ENCODE assay signal across 1 cellular context in the genomic region with DNA sequence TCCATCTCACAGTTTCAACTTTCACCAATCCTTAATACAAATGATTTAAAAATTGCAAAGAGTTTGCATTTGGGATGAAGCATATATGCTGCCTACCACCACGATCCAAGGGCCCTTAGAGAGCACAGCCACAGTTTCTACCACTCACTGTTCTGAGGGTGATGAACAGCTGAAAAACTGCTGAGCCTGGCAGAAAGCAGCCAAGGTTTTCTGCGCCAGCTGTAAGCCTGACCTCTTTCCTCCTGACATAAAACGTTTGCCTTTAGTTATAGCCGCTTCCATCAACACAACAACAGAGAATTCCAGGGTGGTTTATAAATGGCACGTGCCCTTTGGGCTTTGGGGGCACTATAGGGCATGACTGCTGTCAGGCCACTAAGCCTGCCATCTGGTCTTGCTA.
TF ChIP-seq lines count a peak whose summit lies in the region.

No MANE protein-coding gene starts in this region.

TF ChIP-seq in GM23338, 12 proteins besides CTCF, POLR2A, EP300 and RAD21:
- TF ChIP-seq, protein P1, sequence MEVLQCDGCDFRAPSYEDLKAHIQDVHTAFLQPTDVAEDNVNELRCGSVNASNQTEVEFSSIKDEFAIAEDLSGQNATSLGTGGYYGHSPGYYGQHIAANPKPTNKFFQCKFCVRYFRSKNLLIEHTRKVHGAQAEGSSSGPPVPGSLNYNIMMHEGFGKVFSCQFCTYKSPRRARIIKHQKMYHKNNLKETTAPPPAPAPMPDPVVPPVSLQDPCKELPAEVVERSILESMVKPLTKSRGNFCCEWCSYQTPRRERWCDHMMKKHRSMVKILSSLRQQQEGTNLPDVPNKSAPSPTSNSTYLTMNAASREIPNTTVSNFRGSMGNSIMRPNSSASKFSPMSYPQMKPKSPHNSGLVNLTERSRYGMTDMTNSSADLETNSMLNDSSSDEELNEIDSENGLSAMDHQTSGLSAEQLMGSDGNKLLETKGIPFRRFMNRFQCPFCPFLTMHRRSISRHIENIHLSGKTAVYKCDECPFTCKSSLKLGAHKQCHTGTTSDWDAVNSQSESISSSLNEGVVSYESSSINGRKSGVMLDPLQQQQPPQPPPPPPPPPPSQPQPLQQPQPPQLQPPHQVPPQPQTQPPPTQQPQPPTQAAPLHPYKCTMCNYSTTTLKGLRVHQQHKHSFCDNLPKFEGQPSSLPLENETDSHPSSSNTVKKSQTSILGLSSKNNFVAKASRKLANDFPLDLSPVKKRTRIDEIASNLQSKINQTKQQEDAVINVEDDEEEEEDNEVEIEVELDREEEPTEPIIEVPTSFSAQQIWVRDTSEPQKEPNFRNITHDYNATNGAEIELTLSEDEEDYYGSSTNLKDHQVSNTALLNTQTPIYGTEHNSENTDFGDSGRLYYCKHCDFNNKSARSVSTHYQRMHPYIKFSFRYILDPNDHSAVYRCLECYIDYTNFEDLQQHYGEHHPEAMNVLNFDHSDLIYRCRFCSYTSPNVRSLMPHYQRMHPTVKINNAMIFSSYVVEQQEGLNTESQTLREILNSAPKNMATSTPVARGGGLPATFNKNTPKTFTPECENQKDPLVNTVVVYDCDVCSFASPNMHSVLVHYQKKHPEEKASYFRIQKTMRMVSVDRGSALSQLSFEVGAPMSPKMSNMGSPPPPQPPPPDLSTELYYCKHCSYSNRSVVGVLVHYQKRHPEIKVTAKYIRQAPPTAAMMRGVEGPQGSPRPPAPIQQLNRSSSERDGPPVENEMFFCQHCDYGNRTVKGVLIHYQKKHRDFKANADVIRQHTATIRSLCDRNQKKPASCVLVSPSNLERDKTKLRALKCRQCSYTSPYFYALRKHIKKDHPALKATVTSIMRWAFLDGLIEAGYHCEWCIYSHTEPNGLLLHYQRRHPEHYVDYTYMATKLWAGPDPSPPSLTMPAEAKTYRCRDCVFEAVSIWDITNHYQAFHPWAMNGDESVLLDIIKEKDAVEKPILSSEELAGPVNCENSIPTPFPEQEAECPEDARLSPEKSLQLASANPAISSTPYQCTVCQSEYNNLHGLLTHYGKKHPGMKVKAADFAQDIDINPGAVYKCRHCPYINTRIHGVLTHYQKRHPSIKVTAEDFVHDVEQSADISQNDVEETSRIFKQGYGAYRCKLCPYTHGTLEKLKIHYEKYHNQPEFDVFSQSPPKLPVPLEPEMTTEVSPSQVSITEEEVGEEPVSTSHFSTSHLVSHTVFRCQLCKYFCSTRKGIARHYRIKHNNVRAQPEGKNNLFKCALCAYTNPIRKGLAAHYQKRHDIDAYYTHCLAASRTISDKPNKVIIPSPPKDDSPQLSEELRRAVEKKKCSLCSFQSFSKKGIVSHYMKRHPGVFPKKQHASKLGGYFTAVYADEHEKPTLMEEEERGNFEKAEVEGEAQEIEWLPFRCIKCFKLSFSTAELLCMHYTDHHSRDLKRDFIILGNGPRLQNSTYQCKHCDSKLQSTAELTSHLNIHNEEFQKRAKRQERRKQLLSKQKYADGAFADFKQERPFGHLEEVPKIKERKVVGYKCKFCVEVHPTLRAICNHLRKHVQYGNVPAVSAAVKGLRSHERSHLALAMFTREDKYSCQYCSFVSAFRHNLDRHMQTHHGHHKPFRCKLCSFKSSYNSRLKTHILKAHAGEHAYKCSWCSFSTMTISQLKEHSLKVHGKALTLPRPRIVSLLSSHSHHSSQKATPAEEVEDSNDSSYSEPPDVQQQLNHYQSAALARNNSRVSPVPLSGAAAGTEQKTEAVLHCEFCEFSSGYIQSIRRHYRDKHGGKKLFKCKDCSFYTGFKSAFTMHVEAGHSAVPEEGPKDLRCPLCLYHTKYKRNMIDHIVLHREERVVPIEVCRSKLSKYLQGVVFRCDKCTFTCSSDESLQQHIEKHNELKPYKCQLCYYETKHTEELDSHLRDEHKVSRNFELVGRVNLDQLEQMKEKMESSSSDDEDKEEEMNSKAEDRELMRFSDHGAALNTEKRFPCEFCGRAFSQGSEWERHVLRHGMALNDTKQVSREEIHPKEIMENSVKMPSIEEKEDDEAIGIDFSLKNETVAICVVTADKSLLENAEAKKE (CRISPR knock-in tag; IDR thresholded peaks at IDR 0.05) = no peak
- TF ChIP-seq JUNB (IDR thresholded peaks at IDR 0.05; ENCODE audit: unreplicated experiment) = no peak
- TF ChIP-seq, protein P2, sequence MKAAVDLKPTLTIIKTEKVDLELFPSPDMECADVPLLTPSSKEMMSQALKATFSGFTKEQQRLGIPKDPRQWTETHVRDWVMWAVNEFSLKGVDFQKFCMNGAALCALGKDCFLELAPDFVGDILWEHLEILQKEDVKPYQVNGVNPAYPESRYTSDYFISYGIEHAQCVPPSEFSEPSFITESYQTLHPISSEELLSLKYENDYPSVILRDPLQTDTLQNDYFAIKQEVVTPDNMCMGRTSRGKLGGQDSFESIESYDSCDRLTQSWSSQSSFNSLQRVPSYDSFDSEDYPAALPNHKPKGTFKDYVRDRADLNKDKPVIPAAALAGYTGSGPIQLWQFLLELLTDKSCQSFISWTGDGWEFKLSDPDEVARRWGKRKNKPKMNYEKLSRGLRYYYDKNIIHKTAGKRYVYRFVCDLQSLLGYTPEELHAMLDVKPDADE (IDR thresholded peaks at IDR 0.05) = no peak
- TF ChIP-seq ZNF114 (CRISPR knock-in tag; IDR thresholded peaks at IDR 0.05) = no peak
- no peak for TF ChIP-seq ZNF331 (CRISPR knock-in tag; IDR thresholded peaks at IDR 0.05; ENCODE audit: low read depth)
- TF ChIP-seq CREB1 (CRISPR knock-in tag; IDR thresholded peaks at IDR 0.05; ENCODE audit: low read depth) = no peak
- TF ChIP-seq EZH2phosphoT487 (IDR thresholded peaks at IDR 0.05; ENCODE audit: unreplicated experiment) = no peak
- TF ChIP-seq, protein P3, sequence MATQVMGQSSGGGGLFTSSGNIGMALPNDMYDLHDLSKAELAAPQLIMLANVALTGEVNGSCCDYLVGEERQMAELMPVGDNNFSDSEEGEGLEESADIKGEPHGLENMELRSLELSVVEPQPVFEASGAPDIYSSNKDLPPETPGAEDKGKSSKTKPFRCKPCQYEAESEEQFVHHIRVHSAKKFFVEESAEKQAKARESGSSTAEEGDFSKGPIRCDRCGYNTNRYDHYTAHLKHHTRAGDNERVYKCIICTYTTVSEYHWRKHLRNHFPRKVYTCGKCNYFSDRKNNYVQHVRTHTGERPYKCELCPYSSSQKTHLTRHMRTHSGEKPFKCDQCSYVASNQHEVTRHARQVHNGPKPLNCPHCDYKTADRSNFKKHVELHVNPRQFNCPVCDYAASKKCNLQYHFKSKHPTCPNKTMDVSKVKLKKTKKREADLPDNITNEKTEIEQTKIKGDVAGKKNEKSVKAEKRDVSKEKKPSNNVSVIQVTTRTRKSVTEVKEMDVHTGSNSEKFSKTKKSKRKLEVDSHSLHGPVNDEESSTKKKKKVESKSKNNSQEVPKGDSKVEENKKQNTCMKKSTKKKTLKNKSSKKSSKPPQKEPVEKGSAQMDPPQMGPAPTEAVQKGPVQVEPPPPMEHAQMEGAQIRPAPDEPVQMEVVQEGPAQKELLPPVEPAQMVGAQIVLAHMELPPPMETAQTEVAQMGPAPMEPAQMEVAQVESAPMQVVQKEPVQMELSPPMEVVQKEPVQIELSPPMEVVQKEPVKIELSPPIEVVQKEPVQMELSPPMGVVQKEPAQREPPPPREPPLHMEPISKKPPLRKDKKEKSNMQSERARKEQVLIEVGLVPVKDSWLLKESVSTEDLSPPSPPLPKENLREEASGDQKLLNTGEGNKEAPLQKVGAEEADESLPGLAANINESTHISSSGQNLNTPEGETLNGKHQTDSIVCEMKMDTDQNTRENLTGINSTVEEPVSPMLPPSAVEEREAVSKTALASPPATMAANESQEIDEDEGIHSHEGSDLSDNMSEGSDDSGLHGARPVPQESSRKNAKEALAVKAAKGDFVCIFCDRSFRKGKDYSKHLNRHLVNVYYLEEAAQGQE (IDR thresholded peaks at IDR 0.05; ENCODE audit: unreplicated experiment) = no peak
- no peak for TF ChIP-seq EZH2 (IDR thresholded peaks at IDR 0.05; ENCODE audit: low read depth, unreplicated experiment)
